In genomic region chr5:17526504-17526903, GRCh38 we compare ENCODE assay signal across 19 cellular contexts. TPM values are rescaled to one million over a fixed set of nuclear protein-coding genes. Genes with fewer than 3 reads are reported as not detected.
DNase-seq lines count a peak whose midpoint lies in the region; ATAC-seq and TF ChIP-seq lines count a peak whose summit lies in the region.
"Not testable (repeated sequence)": the region's sequence is repeated elsewhere in the genome, so short reads cannot be mapped to it uniquely, and the experiment has no call there.
"Had no signal": no experiment of that assay in that cellular context is flagged by ENCODE, and none has a peak within 500 bp of the region (broad histone marks: within the 10 kb centered on the region; RNA-seq: fewer than 3 reads in every experiment).

No MANE protein-coding gene starts in this region.

- H3K4me1 ChIP-seq in Peyer's patch; colonic mucosa; prostate gland (replicated peaks); thoracic aorta (ENCODE audit: control insufficient read depth in 1 of 2, low read depth in 2 of 2): not testable (repeated sequence)

- DNase-seq in Calu3 (peak; percentile 10), Peyer's patch (peak in 2 of 3 donors; percentile 36 to 65), activated T-cell treated with anti-CD3 and anti-CD28 coated beads for 1 hour (ENCODE audit: low read depth) (peak; percentile 6), colonic mucosa (peak; percentile 41), fibroblast of the conjunctiva (ENCODE audit: low read depth) (peak; percentile 1), lung microvascular endothelial cell (ENCODE audit: low read depth in 2 of 2) (peak; percentile 7 to 12), prostate gland (ENCODE audit: low spot score) (peak; percentile 65), thoracic aorta (ENCODE audit: low spot score) (peak; percentile 23)

- intact Hi-C loops in Calu3 (cut with micrococcal nuclease; ENCODE audit: unreplicated experiment); colonic mucosa (cut with DNase I); prostate gland (cut with DNase I): not testable (repeated sequence)

- not testable (repeated sequence) for H3K4me3 Mint-ChIP-seq in Calu3 (ENCODE audit: low read depth, unreplicated experiment)

- not testable (repeated sequence) for H3K4me1 Mint-ChIP-seq in Calu3 (ENCODE audit: low read depth, unreplicated experiment)

- H3K9me3 ChIP-seq in Peyer's patch, colonic mucosa, prostate gland, thoracic aorta: not testable (repeated sequence)

- not testable (repeated sequence) for TF ChIP-seq CTCF in Calu3 (IDR thresholded peaks at IDR 0.05; ENCODE audit: unreplicated experiment); Peyer's patch (IDR thresholded peaks at IDR 0.05); colonic mucosa (IDR thresholded peaks at IDR 0.05); prostate gland (IDR thresholded peaks at IDR 0.05); thoracic aorta (IDR thresholded peaks at IDR 0.05)

- H3K36me3 ChIP-seq in Peyer's patch, colonic mucosa, prostate gland, thoracic aorta: not testable (repeated sequence)

- H3K27me3 Mint-ChIP-seq in Calu3 (ENCODE audit: unreplicated experiment), result not testable (repeated sequence)

- not testable (repeated sequence) for H3K9me3 Mint-ChIP-seq in Calu3 (ENCODE audit: low read depth, unreplicated experiment)

- H3K9ac ChIP-seq in colonic mucosa (ENCODE audit: low read depth in 2 of 2, low read length in 2 of 2), result not testable (repeated sequence)

- H3K27ac ChIP-seq in Peyer's patch, colonic mucosa, prostate gland, thoracic aorta: not testable (repeated sequence)

- not testable (repeated sequence) for H3K27me3 ChIP-seq in Peyer's patch; colonic mucosa; prostate gland (replicated peaks; ENCODE audit: insufficient read depth); thoracic aorta (replicated peaks; ENCODE audit: insufficient read depth)

- BruUV-seq in Calu3 (replicated peaks; lab: Mats Ljungman, UMichigan), result not testable (repeated sequence)

- ATAC-seq in thoracic aorta (ENCODE audit: insufficient number of reproducible peaks, low FRiP score, low read depth), result not testable (repeated sequence)

- not testable (repeated sequence) for H3K4me3 ChIP-seq in Peyer's patch, colonic mucosa, prostate gland, thoracic aorta

- H3K36me3 Mint-ChIP-seq in Calu3 (ENCODE audit: insufficient read depth, unreplicated experiment), result not testable (repeated sequence)

- CTCF ChIA-PET in Calu3 (lab: Charles Lee), result not testable (repeated sequence)

- not testable (repeated sequence) for TF ChIP-seq POLR2A in Peyer's patch (IDR thresholded peaks at IDR 0.05); prostate gland (IDR thresholded peaks at IDR 0.05)

- WGBS in prostate gland, result 92% methylated on average over 17 of the region's 17 CpGs

- not testable (repeated sequence) for H3K27ac Mint-ChIP-seq in Calu3 (ENCODE audit: unreplicated experiment)

RNA-seq across cellular contexts. Expression of gene TAF11L5, which starts 1.5 kb away (rescaled TPM):
- total RNA-seq in Calu3 (2022), result not detected in 2 replicates
- not detected for total RNA-seq in Peyer's patch
- total RNA-seq in colonic mucosa, result not detected
- total RNA-seq in lung microvascular endothelial cell, result not detected in 2 replicates
- total RNA-seq in prostate gland, result not detected
- not detected for total RNA-seq in thoracic aorta
- total RNA-seq: activated naive CD4-positive, alpha-beta T cell treated with anti-CD3 and anti-CD28 coated beads, Interleukin-2, amount 50 U/mL, for 72 hours; activated T-cell treated with anti-CD3 and anti-CD28 coated beads, Interleukin-2, amount 50 U/mL, for 72 hours; GM23338; HepG2; left ventricle myocardium superior; MCF 10A; NCI-H460; osteoblast; skeletal muscle tissue; T-helper 17 cell; uterus had no signal

RNA-seq across cellular contexts. Expression of gene TAF11L6, which starts 2.0 kb away (rescaled TPM):
- total RNA-seq in Calu3 (2022) (not detected in 2 replicates), Peyer's patch (not detected), colonic mucosa (not detected), lung microvascular endothelial cell (not detected in 2 replicates), prostate gland (not detected), thoracic aorta (not detected)
- total RNA-seq: activated naive CD4-positive, alpha-beta T cell treated with anti-CD3 and anti-CD28 coated beads, Interleukin-2, amount 50 U/mL, for 72 hours; activated T-cell treated with anti-CD3 and anti-CD28 coated beads, Interleukin-2, amount 50 U/mL, for 72 hours; GM23338; HepG2; left ventricle myocardium superior; MCF 10A; NCI-H460; osteoblast; skeletal muscle tissue; T-helper 17 cell; uterus had no signal

RNA-seq across cellular contexts. Expression of gene TAF11L4, which starts 4.9 kb away (rescaled TPM):
- total RNA-seq in Calu3 (2022), result not detected in 2 replicates
- not detected for total RNA-seq in Peyer's patch
- not detected for total RNA-seq in colonic mucosa
- not detected in 2 replicates for total RNA-seq in lung microvascular endothelial cell
- total RNA-seq in prostate gland, result not detected
- total RNA-seq in thoracic aorta, result not detected
- total RNA-seq: activated naive CD4-positive, alpha-beta T cell treated with anti-CD3 and anti-CD28 coated beads, Interleukin-2, amount 50 U/mL, for 72 hours; activated T-cell treated with anti-CD3 and anti-CD28 coated beads, Interleukin-2, amount 50 U/mL, for 72 hours; GM23338; HepG2; left ventricle myocardium superior; MCF 10A; NCI-H460; osteoblast; skeletal muscle tissue; T-helper 17 cell; uterus had no signal

RNA-seq across cellular contexts. Expression of gene TAF11L3, which starts 8.3 kb away (rescaled TPM):
- total RNA-seq in Calu3 (2022) (not detected in 2 replicates), Peyer's patch (not detected), colonic mucosa (not detected), lung microvascular endothelial cell (not detected in 2 replicates), prostate gland (not detected), thoracic aorta (not detected)
- total RNA-seq: activated naive CD4-positive, alpha-beta T cell treated with anti-CD3 and anti-CD28 coated beads, Interleukin-2, amount 50 U/mL, for 72 hours; activated T-cell treated with anti-CD3 and anti-CD28 coated beads, Interleukin-2, amount 50 U/mL, for 72 hours; GM23338; HepG2; left ventricle myocardium superior; MCF 10A; NCI-H460; osteoblast; skeletal muscle tissue; T-helper 17 cell; uterus had no signal

RNA-seq across cellular contexts. Expression of gene TAF11L2, which starts 28.5 kb away (rescaled TPM):
- not detected in 2 replicates for total RNA-seq in Calu3 (2022)
- not detected for total RNA-seq in Peyer's patch
- total RNA-seq in colonic mucosa, result not detected
- not detected in 2 replicates for total RNA-seq in lung microvascular endothelial cell
- total RNA-seq in prostate gland, result not detected
- total RNA-seq in thoracic aorta, result not detected
- total RNA-seq: activated naive CD4-positive, alpha-beta T cell treated with anti-CD3 and anti-CD28 coated beads, Interleukin-2, amount 50 U/mL, for 72 hours; activated T-cell treated with anti-CD3 and anti-CD28 coated beads, Interleukin-2, amount 50 U/mL, for 72 hours; GM23338; HepG2; left ventricle myocardium superior; MCF 10A; NCI-H460; osteoblast; skeletal muscle tissue; T-helper 17 cell; uterus had no signal

Comparison
In these comparisons a context has a peak if more than half of its experiments do, and no peak if none do; other contexts are left out.
1. DNase-seq: peak in every context shown above with its lines; median percentile 65 in prostate gland; 50 in Peyer's patch; 41 in colonic mucosa; 23 in thoracic aorta; 10 in Calu3; 10 in lung microvascular endothelial cell; 6 in activated T-cell treated with anti-CD3 and anti-CD28 coated beads for 1 hour; 1 in fibroblast of the conjunctiva.